8 cellular contexts compared by ENCODE assay signal in genomic region chr17:77319211-77320031, GRCh38.
DNase-seq lines count a peak whose midpoint lies in the region; ATAC-seq and TF ChIP-seq lines count a peak whose summit lies in the region.

No MANE protein-coding gene starts in this region.

- CTCF ChIA-PET in WTC11 (lab: Charles Lee) = no interaction called here

- no peaks in the 10 kb centered on the region for H3K9me3 Mint-ChIP-seq in WTC11

- H3K9ac ChIP-seq in HUES64 (ENCODE audit: low read depth, low read length) = peak overlapping the region; percentile 25; the same call in 1 of the 2 replicates
- H3K9ac ChIP-seq in mucosa of rectum (ENCODE audit: low read depth in 1 of 2, low read length in 2 of 2) = peak overlapping the region; percentile 78 to 84
- H3K9ac ChIP-seq in subcutaneous abdominal adipose tissue (ENCODE audit: low read length in 5 of 5) = peak overlapping the region; percentile 73 to 91 (median 82)

- no peaks in the 10 kb centered on the region for H3K27me3 Mint-ChIP-seq in WTC11 (ENCODE audit: low read depth)

- no peaks in the 10 kb centered on the region for H3K36me3 Mint-ChIP-seq in WTC11

- H3K4me3 ChIP-seq in GM12875 (ENCODE audit: low read depth, low read length) = peak overlapping the region; percentile 77
- H3K4me3 ChIP-seq in HUES64 (ENCODE audit: low read length) = peak overlapping the region; percentile 20; the same call in 1 of the 2 replicates
- H3K4me3 ChIP-seq in effector memory CD4-positive, alpha-beta T cell (ENCODE audit: insufficient read depth, low read depth, low read length, poor library complexity, severe bottlenecking) = peak overlapping the region; percentile 11
- H3K4me3 ChIP-seq in mucosa of rectum (ENCODE audit: low read length in 2 of 2) = peak overlapping the region; percentile 72 to 75
- H3K4me3 ChIP-seq in subcutaneous abdominal adipose tissue (ENCODE audit: low read depth in 1 of 5, low read length in 5 of 5) = peak overlapping the region; percentile 68 to 79 (median 72)

- peak overlapping the region; percentile 77 for H3K27ac Mint-ChIP-seq in WTC11

- no peak for ATAC-seq in WTC11

- TF ChIP-seq CTCF in GM12875 (IDR thresholded peaks at IDR 0.05; ENCODE audit: borderline replicate concordance, insufficient read depth, low read depth, low read length) = no peak
- TF ChIP-seq CTCF in WTC11 (IDR thresholded peaks at IDR 0.05) = no peak

- H3K9me3 ChIP-seq in HUES64 (ENCODE audit: insufficient read depth, low read depth, low read length) (no peaks in the 10 kb centered on the region), mucosa of rectum (ENCODE audit: control insufficient read depth in 2 of 2, low read length in 2 of 2) (no peaks in the 10 kb centered on the region), subcutaneous abdominal adipose tissue (ENCODE audit: control insufficient read depth in 5 of 5, low read length in 5 of 5) (no peaks in the 10 kb centered on the region)
- H3K9me3 ChIP-seq in effector memory CD4-positive, alpha-beta T cell (ENCODE audit: control insufficient read depth, low read length) = no peaks in the 10 kb centered on the region

- no peak overlapping the region for H3K4me3 Mint-ChIP-seq in WTC11

- H3K36me3 ChIP-seq in HUES64 (ENCODE audit: insufficient read depth, low read length) (no peaks in the 10 kb centered on the region), mucosa of rectum (ENCODE audit: control insufficient read depth in 2 of 2, insufficient read depth in 2 of 2, low read length in 2 of 2) (peaks cover 0 to 3% of the 10 kb centered on the region in 2 donors), subcutaneous abdominal adipose tissue (ENCODE audit: control insufficient read depth in 5 of 5, insufficient read depth in 5 of 5, low read length in 5 of 5) (no peaks in the 10 kb centered on the region)
- no peaks in the 10 kb centered on the region for H3K36me3 ChIP-seq in effector memory CD4-positive, alpha-beta T cell (ENCODE audit: control insufficient read depth, insufficient read depth, low read length)

- H3K27me3 ChIP-seq in HUES64 (ENCODE audit: insufficient read depth, low read length) (no peaks in the 10 kb centered on the region), mucosa of rectum (ENCODE audit: control insufficient read depth in 2 of 2, insufficient read depth in 2 of 2, low read length in 2 of 2) (no peaks in the 10 kb centered on the region), subcutaneous abdominal adipose tissue (ENCODE audit: control insufficient read depth in 5 of 5, insufficient read depth in 4 of 5, low read length in 5 of 5) (no peaks in the 10 kb centered on the region)
- no peaks in the 10 kb centered on the region for H3K27me3 ChIP-seq in effector memory CD4-positive, alpha-beta T cell (replicated peaks; ENCODE audit: control insufficient read depth, insufficient read depth, low read length, poor library complexity, severe bottlenecking)

- POLR2A ChIA-PET in WTC11 (lab: Charles Lee) = no interaction called here

- 40% methylated on average over 38 of the region's 38 CpGs for WGBS in HUES64

- H3K4me1 Mint-ChIP-seq in WTC11 = peaks cover 60% of the 10 kb centered on the region

- H3K27ac ChIP-seq in HUES64 (ENCODE audit: low read depth, low read length) (0 out of 2 replicates have a peak overlapping the region, but pooled peaks have one; percentile 32), mucosa of rectum (ENCODE audit: low read depth in 2 of 2, low read length in 2 of 2) (peak overlapping the region; percentile 91 to 94), subcutaneous abdominal adipose tissue (ENCODE audit: low read depth, low read length) (peak overlapping the region; percentile 99)
- H3K27ac ChIP-seq in effector memory CD4-positive, alpha-beta T cell (ENCODE audit: insufficient read depth, low read length, poor library complexity, severe bottlenecking) = peak overlapping the region; percentile 57

- H3K4me1 ChIP-seq in HUES64 (ENCODE audit: insufficient read depth, low read length) (peaks cover 41% of the 10 kb centered on the region), mucosa of rectum (ENCODE audit: control insufficient read depth in 2 of 2, insufficient read depth in 2 of 2, low read length in 2 of 2) (peaks cover 45 to 53% of the 10 kb centered on the region in 2 donors), subcutaneous abdominal adipose tissue (ENCODE audit: control insufficient read depth in 5 of 5, insufficient read depth in 5 of 5, low read length in 5 of 5) (peaks cover 24 to 76% (median 67%) of the 10 kb centered on the region in 5 donors)
- peaks cover 31% of the 10 kb centered on the region for H3K4me1 ChIP-seq in effector memory CD4-positive, alpha-beta T cell (ENCODE audit: control insufficient read depth, insufficient read depth, low read length, poor library complexity, severe bottlenecking)

- DNase-seq in WTC11 (ENCODE audit: low spot score) (peak; percentile 30), DMS53 treated with DMSO at 0.1 percent for 48 hours (lab: John Stamatoyannopoulos, UW; ENCODE audit: unreplicated experiment) (no peak), NCI-H1436 treated with DMSO at 0.1 percent for 48 hours (lab: John Stamatoyannopoulos, UW) (no peak)
- peak; percentile 47 to 51 (median 49) for DNase-seq in effector memory CD4-positive, alpha-beta T cell

TF ChIP-seq in WTC11, 78 proteins besides CTCF, POLR2A, EP300 and RAD21 (continues in another document):
- TF ChIP-seq ZNF232 (CRISPR knock-in tag; IDR thresholded peaks at IDR 0.05) (no peak), IRF2 (CRISPR knock-in tag; IDR thresholded peaks at IDR 0.05; ENCODE audit: borderline replicate concordance, low read depth) (no peak), NFATC4 (CRISPR knock-in tag; IDR thresholded peaks at IDR 0.05) (no peak), TP53 (CRISPR knock-in tag; IDR thresholded peaks at IDR 0.05) (no peak), ZMAT4 (CRISPR knock-in tag; IDR thresholded peaks at IDR 0.05) (no peak), AFF4 (CRISPR knock-in tag; IDR thresholded peaks at IDR 0.05; ENCODE audit: borderline replicate concordance) (no peak), SMAD4 (CRISPR knock-in tag; IDR thresholded peaks at IDR 0.05) (no peak), PREB (CRISPR knock-in tag; IDR thresholded peaks at IDR 0.05; ENCODE audit: borderline replicate concordance) (no peak), HMGA2 (CRISPR knock-in tag; IDR thresholded peaks at IDR 0.05) (no peak), ZNF121 (CRISPR knock-in tag; IDR thresholded peaks at IDR 0.05) (no peak), ZNF671 (CRISPR knock-in tag; IDR thresholded peaks at IDR 0.05) (no peak), CREB1 (CRISPR knock-in tag; IDR thresholded peaks at IDR 0.05) (no peak), EMX1 (CRISPR knock-in tag; IDR thresholded peaks at IDR 0.05) (no peak), GTF2I (CRISPR knock-in tag; conservative IDR thresholded peaks at IDR 0.05) (no peak), MYBL2 (CRISPR knock-in tag; IDR thresholded peaks at IDR 0.05) (no peak)
- TF ChIP-seq, protein P1, sequence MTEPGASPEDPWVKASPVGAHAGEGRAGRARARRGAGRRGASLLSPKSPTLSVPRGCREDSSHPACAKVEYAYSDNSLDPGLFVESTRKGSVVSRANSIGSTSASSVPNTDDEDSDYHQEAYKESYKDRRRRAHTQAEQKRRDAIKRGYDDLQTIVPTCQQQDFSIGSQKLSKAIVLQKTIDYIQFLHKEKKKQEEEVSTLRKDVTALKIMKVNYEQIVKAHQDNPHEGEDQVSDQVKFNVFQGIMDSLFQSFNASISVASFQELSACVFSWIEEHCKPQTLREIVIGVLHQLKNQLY (CRISPR knock-in tag; IDR thresholded peaks at IDR 0.05) = no peak
- TF ChIP-seq, protein P2, sequence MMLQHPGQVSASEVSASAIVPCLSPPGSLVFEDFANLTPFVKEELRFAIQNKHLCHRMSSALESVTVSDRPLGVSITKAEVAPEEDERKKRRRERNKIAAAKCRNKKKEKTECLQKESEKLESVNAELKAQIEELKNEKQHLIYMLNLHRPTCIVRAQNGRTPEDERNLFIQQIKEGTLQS (CRISPR knock-in tag; conservative IDR thresholded peaks at IDR 0.05) = no peak

Comparison
In these comparisons a context has a peak if more than half of its experiments do, and no peak if none do; other contexts are left out.
1. H3K4me3 ChIP-seq: peak in every context shown above with its lines; median percentile 77 in GM12875; 74 in mucosa of rectum; 72 in subcutaneous abdominal adipose tissue; 20 in HUES64; 11 in effector memory CD4-positive, alpha-beta T cell.
2. H3K27ac ChIP-seq: peak in every context shown above with its lines; median percentile 99 in subcutaneous abdominal adipose tissue; 92 in mucosa of rectum; 57 in effector memory CD4-positive, alpha-beta T cell; 32 in HUES64.
3. H3K9ac ChIP-seq: peak in every context shown above with its lines; median percentile 82 in subcutaneous abdominal adipose tissue; 81 in mucosa of rectum; 25 in HUES64.
4. DNase-seq: peak in WTC11 (single experiment) and effector memory CD4-positive, alpha-beta T cell (3 of 3); none in DMS53 treated with DMSO at 0.1 percent for 48 hours (single experiment) and NCI-H1436 treated with DMSO at 0.1 percent for 48 hours (single experiment).